In genomic region chr1:162649606-162650005, GRCh38 we compare ENCODE assay signal across 19 cellular contexts. TPM values are rescaled to one million over a fixed set of nuclear protein-coding genes. Genes with fewer than 3 reads are reported as not detected.
DNase-seq lines count a peak whose midpoint lies in the region; ATAC-seq and TF ChIP-seq lines count a peak whose summit lies in the region.
"Had no signal": no experiment of that assay in that cellular context is flagged by ENCODE, and none has a peak within 500 bp of the region (broad histone marks: within the 10 kb centered on the region; RNA-seq: fewer than 3 reads in every experiment).

No MANE protein-coding gene starts in this region.

- peak; percentile 3 for DNase-seq in NCI-H524 treated with DMSO at 0.1 percent for 48 hours (lab: John Stamatoyannopoulos, UW)
- DNase-seq in chondrocyte (ENCODE audit: low spot score), result no peak
- DNase-seq in mesenchymal stem cell, result peak; percentile 72
- DNase-seq in NCI-H2107 (lab: John Stamatoyannopoulos, UW), result no peak
- no peak for DNase-seq in activated T-helper 2 cell treated with anti-CD3 and anti-CD28 coated beads, Interferon-gamma antibody, Interleukin-2, Interleukin-4, amounts not matched to agents 10 μg/mL and 5 μg/mL and 100 μg/mL, durations not matched to agents 14 hours and 24 hours and 36 hours (ENCODE audit: low spot score)
- DNase-seq: activated CD4-positive, alpha-beta T cell treated with anti-CD3 and anti-CD28 coated beads for 36 hours; activated T-cell treated with anti-CD3 and anti-CD28 coated beads, Interleukin-2, amount 50 U/mL, for 1 hour; brain microvascular endothelial cell; MM.1S; NCI-H1694; T-cell; trophoblast cell had no signal

- no peaks in the 10 kb centered on the region for H3K27me3 ChIP-seq in mesenchymal stem cell (ENCODE audit: control insufficient read depth in 1 of 2, insufficient read depth in 1 of 2, low read length in 2 of 2)
- H3K27me3 ChIP-seq: brain microvascular endothelial cell had no signal

- no peak for ATAC-seq in GM18502 (IDR thresholded peaks at IDR 0.05; ENCODE audit: poor library complexity, unreplicated experiment)
- no peak for ATAC-seq in HG03460 (IDR thresholded peaks at IDR 0.05; ENCODE audit: unreplicated experiment)
- ATAC-seq: activated CD4-positive, alpha-beta T cell treated with anti-CD3 and anti-CD28 coated beads for 36 hours; esophagus mucosa; sciatic nerve; T-cell had no signal

- no peak overlapping the region for H2AFZ ChIP-seq in mesenchymal stem cell (ENCODE audit: low read depth, low read length)

- no peak overlapping the region for H2BK12ac ChIP-seq in mesenchymal stem cell (ENCODE audit: low read length in 2 of 2)

- intact Hi-C loops in activated T-helper 2 cell treated with anti-CD3 and anti-CD28 coated beads, Interferon-gamma antibody, Interleukin-2, Interleukin-4, amounts not matched to agents 10 μg/mL and 5 μg/mL and 100 μg/mL, durations not matched to agents 14 hours and 24 hours and 36 hours (cut with micrococcal nuclease), result no loop called here

- no peak overlapping the region for H3K4me3 ChIP-seq in HEK293 (ENCODE audit: low read depth, low read length)
- no peak overlapping the region for H3K4me3 ChIP-seq in mesenchymal stem cell (ENCODE audit: insufficient read depth in 1 of 2, low read depth in 1 of 2, low read length in 2 of 2)
- H3K4me3 ChIP-seq: lung had no signal

- H2BK15ac ChIP-seq in mesenchymal stem cell (ENCODE audit: low read depth, poor library complexity, severe bottlenecking), result no peak overlapping the region

- H3K4me3 Mint-ChIP-seq in chondrocyte (ENCODE audit: unreplicated experiment), result no peak overlapping the region
- H3K4me3 Mint-ChIP-seq in activated T-helper 2 cell treated with anti-CD3 and anti-CD28 coated beads, Interferon-gamma antibody, Interleukin-2, Interleukin-4, amounts not matched to agents 10 μg/mL and 5 μg/mL and 100 μg/mL, durations not matched to agents 14 hours and 24 hours and 36 hours (ENCODE audit: low read depth), result no peak overlapping the region
- H3K4me3 Mint-ChIP-seq: activated CD4-positive, alpha-beta T cell treated with anti-CD3 and anti-CD28 coated beads for 36 hours; CD14-positive monocyte; T-cell had no signal

- peaks cover 3% of the 10 kb centered on the region for H3K36me3 Mint-ChIP-seq in chondrocyte (ENCODE audit: low read depth)
- H3K36me3 Mint-ChIP-seq in activated T-helper 2 cell treated with anti-CD3 and anti-CD28 coated beads, Interferon-gamma antibody, Interleukin-2, Interleukin-4, amounts not matched to agents 10 μg/mL and 5 μg/mL and 100 μg/mL, durations not matched to agents 14 hours and 24 hours and 36 hours (ENCODE audit: low read depth), result no peaks in the 10 kb centered on the region
- H3K36me3 Mint-ChIP-seq: CD14-positive monocyte had no signal

- H3K27ac ChIP-seq in HEK293 (ENCODE audit: extremely low read depth, low read depth, low read length) (no peak overlapping the region), mesenchymal stem cell (ENCODE audit: low read length, poor library complexity, severe bottlenecking) (no peak overlapping the region)
- H3K27ac ChIP-seq: brain microvascular endothelial cell had no signal

- H3K9ac ChIP-seq in mesenchymal stem cell (ENCODE audit: low read length), result peak overlapping the region; percentile 69

- peak overlapping the region; percentile 71 for H3K27ac Mint-ChIP-seq in chondrocyte (ENCODE audit: unreplicated experiment)
- no peak overlapping the region for H3K27ac Mint-ChIP-seq in activated T-helper 2 cell treated with anti-CD3 and anti-CD28 coated beads, Interferon-gamma antibody, Interleukin-2, Interleukin-4, amounts not matched to agents 10 μg/mL and 5 μg/mL and 100 μg/mL, durations not matched to agents 14 hours and 24 hours and 36 hours
- H3K27ac Mint-ChIP-seq: activated CD4-positive, alpha-beta T cell treated with anti-CD3 and anti-CD28 coated beads for 36 hours; CD14-positive monocyte; T-cell had no signal

- no peaks in the 10 kb centered on the region for H3K9me3 Mint-ChIP-seq in chondrocyte (ENCODE audit: low read depth)
- no peaks in the 10 kb centered on the region for H3K9me3 Mint-ChIP-seq in activated T-helper 2 cell treated with anti-CD3 and anti-CD28 coated beads, Interferon-gamma antibody, Interleukin-2, Interleukin-4, amounts not matched to agents 10 μg/mL and 5 μg/mL and 100 μg/mL, durations not matched to agents 14 hours and 24 hours and 36 hours
- H3K9me3 Mint-ChIP-seq: T-cell had no signal

- no peak overlapping the region for H4K8ac ChIP-seq in mesenchymal stem cell (ENCODE audit: low read length)

- H3K4me1 Mint-ChIP-seq in chondrocyte (ENCODE audit: low read depth), result peaks cover 58% of the 10 kb centered on the region
- no peaks in the 10 kb centered on the region for H3K4me1 Mint-ChIP-seq in activated T-helper 2 cell treated with anti-CD3 and anti-CD28 coated beads, Interferon-gamma antibody, Interleukin-2, Interleukin-4, amounts not matched to agents 10 μg/mL and 5 μg/mL and 100 μg/mL, durations not matched to agents 14 hours and 24 hours and 36 hours (ENCODE audit: low read depth)
- H3K4me1 Mint-ChIP-seq: activated CD4-positive, alpha-beta T cell treated with anti-CD3 and anti-CD28 coated beads for 36 hours; CD14-positive monocyte; T-cell had no signal

- TF ChIP-seq CTCF in HEK293 (tag by site-specific recombination; IDR thresholded peaks at IDR 0.05) (no peak), chondrocyte (IDR thresholded peaks at IDR 0.05) (no peak)

- no peak overlapping the region for H2AK5ac ChIP-seq in mesenchymal stem cell (ENCODE audit: low read length, severe bottlenecking)

- H3K36me3 ChIP-seq in HEK293 (ENCODE audit: control insufficient read depth in 2 of 2, insufficient read depth in 1 of 2, low read length in 2 of 2) (no peaks in the 10 kb centered on the region), mesenchymal stem cell (ENCODE audit: control insufficient read depth in 1 of 2, insufficient read depth in 2 of 2, low read depth in 1 of 2, low read length in 2 of 2) (peaks cover 0 to 49% of the 10 kb centered on the region in 2 experiments)
- H3K36me3 ChIP-seq: brain microvascular endothelial cell had no signal

- H3K79me1 ChIP-seq in mesenchymal stem cell (replicated peaks; ENCODE audit: low read length, poor library complexity, severe bottlenecking), result peaks cover 38% of the 10 kb centered on the region

- H3K27me3 Mint-ChIP-seq in chondrocyte (ENCODE audit: low read depth), result no peaks in the 10 kb centered on the region
- H3K27me3 Mint-ChIP-seq in activated T-helper 2 cell treated with anti-CD3 and anti-CD28 coated beads, Interferon-gamma antibody, Interleukin-2, Interleukin-4, amounts not matched to agents 10 μg/mL and 5 μg/mL and 100 μg/mL, durations not matched to agents 14 hours and 24 hours and 36 hours (ENCODE audit: low read depth), result peaks cover 17% of the 10 kb centered on the region

- no peak overlapping the region for H3K4me2 ChIP-seq in mesenchymal stem cell (ENCODE audit: low read length, poor library complexity, severe bottlenecking)

- H3K9me3 ChIP-seq in HEK293 (ENCODE audit: control insufficient read depth, insufficient read depth, low read depth, low read length) (no peaks in the 10 kb centered on the region), mesenchymal stem cell (ENCODE audit: control insufficient read depth, low read length) (no peaks in the 10 kb centered on the region)

- CTCF ChIA-PET in HEK293 (lab: Yijun Ruan, JAX), result no interaction called here

- H3K14ac ChIP-seq in mesenchymal stem cell (ENCODE audit: low read length in 2 of 2), result no peak overlapping the region

- H3K23ac ChIP-seq in mesenchymal stem cell (ENCODE audit: low read length in 2 of 2), result no peak overlapping the region

- H4K91ac ChIP-seq in mesenchymal stem cell (ENCODE audit: low read length), result no peak overlapping the region

- H2BK120ac ChIP-seq in mesenchymal stem cell (ENCODE audit: low read depth, low read length), result no peak overlapping the region

- H3K18ac ChIP-seq in mesenchymal stem cell (ENCODE audit: low read depth in 1 of 2, low read length in 2 of 2), result no peak overlapping the region

- POLR2A ChIA-PET in HEK293 (lab: Yijun Ruan, JAX), result no interaction called here

- H3K4me1 ChIP-seq in HEK293 (ENCODE audit: control insufficient read depth, insufficient read depth, low read length) (no peaks in the 10 kb centered on the region), mesenchymal stem cell (ENCODE audit: control insufficient read depth, insufficient read depth, low read depth, low read length) (no peaks in the 10 kb centered on the region)

- 64% methylated on average over 3 of the region's 3 CpGs for WGBS in mesenchymal stem cell

- H3K4ac ChIP-seq in mesenchymal stem cell (ENCODE audit: low read depth in 1 of 2, low read length in 2 of 2), result no peak overlapping the region

- no peak overlapping the region for H2BK5ac ChIP-seq in mesenchymal stem cell (ENCODE audit: low read depth, low read length, poor library complexity, severe bottlenecking)

TF ChIP-seq in HEK293, 187 proteins besides CTCF, POLR2A, EP300 and RAD21:
- TF ChIP-seq SCRT2 (tag by site-specific recombination; IDR thresholded peaks at IDR 0.05), result peak; percentile 62; the same call in 1 of the 2 replicates
- peak; percentile 47; the same call in 1 of the 2 replicates for TF ChIP-seq ZBTB17 (tag by site-specific recombination; IDR thresholded peaks at IDR 0.05)
- TF ChIP-seq ZNF157 (tag by site-specific recombination; IDR thresholded peaks at IDR 0.05), result no peak
- TF ChIP-seq TRIM28 (IDR thresholded peaks at IDR 0.05; ENCODE audit: borderline replicate concordance, low read length), result peak; percentile 45; the same call in 1 of the 2 replicates

RNA-seq across cellular contexts. Expression of gene DDR2, which starts 17.3 kb away (rescaled TPM):
- 103 to 182 TPM (median 172 TPM) in 3 replicates for total RNA-seq in chondrocyte
- 25.2 TPM for polyA plus RNA-seq in mesenchymal stem cell (2013, experiment 1 of 2)
- 23.9 TPM for polyA plus RNA-seq in mesenchymal stem cell (2013, experiment 2 of 2)
- total RNA-seq in activated T-helper 2 cell treated with anti-CD3 and anti-CD28 coated beads, Interferon-gamma antibody, Interleukin-2, Interleukin-4, amounts not matched to agents 10 μg/mL and 5 μg/mL and 100 μg/mL, durations not matched to agents 14 hours and 24 hours and 36 hours, result 0.80 and 1.1 TPM in 2 replicates
- polyA plus RNA-seq: CD14-positive monocyte had no signal

Comparison
In these comparisons a context has a peak if more than half of its experiments do, and no peak if none do; other contexts are left out.
1. DNase-seq: peak in NCI-H524 treated with DMSO at 0.1 percent for 48 hours (single experiment) and mesenchymal stem cell (single experiment); none in chondrocyte (single experiment), NCI-H2107 (single experiment) and activated T-helper 2 cell treated with anti-CD3 and anti-CD28 coated beads, Interferon-gamma antibody, Interleukin-2, Interleukin-4, amounts not matched to agents 10 μg/mL and 5 μg/mL and 100 μg/mL, durations not matched to agents 14 hours and 24 hours and 36 hours (single experiment).
2. RNA of gene DDR2, which starts 17.3 kb away (total RNA-seq): 103 to 182 TPM in chondrocyte; 0.80 to 1.1 TPM in activated T-helper 2 cell treated with anti-CD3 and anti-CD28 coated beads, Interferon-gamma antibody, Interleukin-2, Interleukin-4, amounts not matched to agents 10 μg/mL and 5 μg/mL and 100 μg/mL, durations not matched to agents 14 hours and 24 hours and 36 hours; every median in the first group is over 10 times any median in the second.